ENCODE assay signal across 1 cellular context in genomic region chr5:172807766-172808311, GRCh38.
TF ChIP-seq lines count a peak whose summit lies in the region.

No MANE protein-coding gene starts in this region.

TF ChIP-seq in SK-N-SH, 30 proteins besides CTCF, POLR2A, EP300 and RAD21 (continued from another document):
- TF ChIP-seq ZBTB33 (IDR thresholded peaks at IDR 0.05; ENCODE audit: borderline replicate concordance, low read depth): no peak
- TF ChIP-seq TEAD4 (IDR thresholded peaks at IDR 0.05; ENCODE audit: borderline replicate concordance, insufficient read depth): no peak
- TF ChIP-seq EZH2phosphoT487 (IDR thresholded peaks at IDR 0.05; ENCODE audit: borderline replicate concordance, low read depth): no peak
- TF ChIP-seq FOXM1 (IDR thresholded peaks at IDR 0.05; ENCODE audit: low read depth): no peak
- no peak for TF ChIP-seq RCOR1 (IDR thresholded peaks at IDR 0.05; ENCODE audit: low read length)
